ENCODE assay signal across 8 cellular contexts in the genomic region with DNA sequence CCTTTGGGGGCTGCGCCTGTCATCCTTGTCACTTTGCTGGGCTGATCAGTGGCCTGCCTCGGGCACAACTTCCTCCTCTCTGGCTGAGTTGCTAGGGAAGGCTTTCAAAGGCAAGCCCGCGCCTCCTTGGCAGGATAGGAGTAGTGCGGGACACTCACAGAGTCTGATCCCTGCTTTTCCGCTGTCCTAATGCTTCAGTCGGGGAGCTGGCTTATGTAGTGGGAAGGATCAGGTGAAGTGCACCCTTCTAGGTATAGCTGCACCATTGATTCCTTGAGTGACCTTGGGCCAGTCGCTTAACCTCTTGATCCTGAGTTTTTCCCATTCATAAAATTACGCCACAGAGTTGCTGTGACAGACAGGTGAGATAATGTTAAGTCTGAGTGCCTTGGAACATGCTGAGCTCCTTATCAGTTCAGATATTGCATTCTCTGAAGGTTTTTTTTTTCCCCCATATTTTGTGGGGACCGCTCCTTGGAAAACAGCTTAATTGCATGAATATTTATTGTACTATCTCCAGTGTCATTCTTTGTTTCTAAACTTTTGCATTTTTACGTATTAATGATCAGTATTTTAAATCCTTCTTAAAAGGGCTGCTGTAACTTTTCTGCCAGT.
DNase-seq lines count a peak whose midpoint lies in the region; ATAC-seq lines count a peak whose summit lies in the region.

No MANE protein-coding gene starts in this region.

- no peaks in the 10 kb centered on the region for H3K9me3 Mint-ChIP-seq in stimulated activated memory B cell treated with anti-CD40 and anti-IgM and Interleukin-4, amounts not matched to agents 10 μg/mL and 1 μg/mL and 100 μg/mL, for 72 hours

- peak overlapping the region; percentile 95 for H3K4me3 ChIP-seq in iPS-20b (ENCODE audit: low read length)

- H3K9ac ChIP-seq in ES-I3 (ENCODE audit: low read depth, low read length), result peak overlapping the region; percentile 99
- peak overlapping the region; percentile 98 for H3K9ac ChIP-seq in iPS-20b (ENCODE audit: low read depth, low read length)

- peaks cover 5% of the 10 kb centered on the region for H3K36me3 Mint-ChIP-seq in stimulated activated memory B cell treated with anti-CD40 and anti-IgM and Interleukin-4, amounts not matched to agents 10 μg/mL and 1 μg/mL and 100 μg/mL, for 72 hours

- no peaks in the 10 kb centered on the region for H3K27me3 Mint-ChIP-seq in stimulated activated memory B cell treated with anti-CD40 and anti-IgM and Interleukin-4, amounts not matched to agents 10 μg/mL and 1 μg/mL and 100 μg/mL, for 72 hours

- peak overlapping the region; percentile 95 for H3K27ac Mint-ChIP-seq in stimulated activated memory B cell treated with anti-CD40 and anti-IgM and Interleukin-4, amounts not matched to agents 10 μg/mL and 1 μg/mL and 100 μg/mL, for 72 hours

- no peaks in the 10 kb centered on the region for H3K27me3 ChIP-seq in iPS-20b (ENCODE audit: insufficient read depth, low read length)

- no peaks in the 10 kb centered on the region for H3K9me3 ChIP-seq in ES-I3 (ENCODE audit: control insufficient read depth, insufficient read depth, low read length)
- no peaks in the 10 kb centered on the region for H3K9me3 ChIP-seq in iPS-20b (ENCODE audit: insufficient read depth, low read depth, low read length)

- peak; percentile 13 for ATAC-seq in GM21737 (IDR thresholded peaks at IDR 0.05; ENCODE audit: unreplicated experiment)
- no peak for ATAC-seq in stimulated activated memory B cell treated with anti-CD40 and anti-IgM and Interleukin-4, amounts not matched to agents 10 μg/mL and 1 μg/mL and 100 μg/mL, for 72 hours
- ATAC-seq in HG03460 (IDR thresholded peaks at IDR 0.05; ENCODE audit: unreplicated experiment), result no peak

- H3K4me1 Mint-ChIP-seq in stimulated activated memory B cell treated with anti-CD40 and anti-IgM and Interleukin-4, amounts not matched to agents 10 μg/mL and 1 μg/mL and 100 μg/mL, for 72 hours, result peaks cover 35% of the 10 kb centered on the region

- H3K36me3 ChIP-seq in ES-I3 (ENCODE audit: insufficient read depth, low read length) (peaks cover 3% of the 10 kb centered on the region; the same call in 1 of the 2 replicates), iPS-20b (ENCODE audit: insufficient read depth, low read depth, low read length) (peaks cover 34% of the 10 kb centered on the region)

- H3K27ac ChIP-seq in iPS-20b (ENCODE audit: low read length), result no peak overlapping the region

- H3K4me3 Mint-ChIP-seq in stimulated activated memory B cell treated with anti-CD40 and anti-IgM and Interleukin-4, amounts not matched to agents 10 μg/mL and 1 μg/mL and 100 μg/mL, for 72 hours, result peak overlapping the region; percentile 94

- H3K4me1 ChIP-seq in ES-I3 (ENCODE audit: insufficient read depth, low read length), result no peaks in the 10 kb centered on the region
- peaks cover 17% of the 10 kb centered on the region; the same call in 1 of the 2 replicates for H3K4me1 ChIP-seq in iPS-20b (ENCODE audit: insufficient read depth, low read length)

- peak; percentile 43 for DNase-seq in NCI-H128 (lab: John Stamatoyannopoulos, UW; ENCODE audit: unreplicated experiment)
- peak; percentile 38 for DNase-seq in amniotic epithelial cell (ENCODE audit: low read depth)
- no peak for DNase-seq in NCI-H748 treated with DMSO at 0.1 percent for 48 hours (lab: John Stamatoyannopoulos, UW)
